24 cellular contexts compared by ENCODE assay signal in genomic region chr12:6435941-6436715, GRCh38.
DNase-seq lines count a peak whose midpoint lies in the region; ATAC-seq and FAIRE-seq lines count a peak whose summit lies in the region.
"Had no signal": no experiment of that assay in that cellular context is flagged by ENCODE, and none has a peak within 500 bp of the region (broad histone marks: within the 10 kb centered on the region; RNA-seq: fewer than 3 reads in every experiment).

No MANE protein-coding gene starts in this region.

- H3K27me3 Mint-ChIP-seq in activated naive CD8-positive, alpha-beta T cell treated with anti-CD3 and anti-CD28 coated beads, Interleukin-2, amount 50 U/mL, for 24 hours: no peaks in the 10 kb centered on the region
- H3K27me3 Mint-ChIP-seq in stimulated activated memory B cell treated with anti-CD40 and anti-IgM and Interleukin-4, amounts not matched to agents 10 μg/mL and 1 μg/mL and 100 μg/mL, for 72 hours: no peaks in the 10 kb centered on the region
- H3K27me3 Mint-ChIP-seq: T-helper 17 cell had no signal

- H3K4me3 Mint-ChIP-seq in activated naive CD8-positive, alpha-beta T cell treated with anti-CD3 and anti-CD28 coated beads, Interleukin-2, amount 50 U/mL, for 24 hours: no peak overlapping the region
- no peak overlapping the region for H3K4me3 Mint-ChIP-seq in stimulated activated memory B cell treated with anti-CD40 and anti-IgM and Interleukin-4, amounts not matched to agents 10 μg/mL and 1 μg/mL and 100 μg/mL, for 72 hours
- H3K4me3 Mint-ChIP-seq: T-helper 17 cell had no signal

- no peak for ATAC-seq in activated naive CD8-positive, alpha-beta T cell treated with anti-CD3 and anti-CD28 coated beads, Interleukin-2, amount 50 U/mL, for 24 hours
- ATAC-seq in stimulated activated memory B cell treated with anti-CD40 and anti-IgM and Interleukin-4, amounts not matched to agents 10 μg/mL and 1 μg/mL and 100 μg/mL, for 72 hours: no peak
- ATAC-seq: body of pancreas, foreskin keratinocyte, HepG2, T-helper 17 cell had no signal

- no peaks in the 10 kb centered on the region for H3K9me3 Mint-ChIP-seq in activated naive CD8-positive, alpha-beta T cell treated with anti-CD3 and anti-CD28 coated beads, Interleukin-2, amount 50 U/mL, for 24 hours
- no peaks in the 10 kb centered on the region for H3K9me3 Mint-ChIP-seq in stimulated activated memory B cell treated with anti-CD40 and anti-IgM and Interleukin-4, amounts not matched to agents 10 μg/mL and 1 μg/mL and 100 μg/mL, for 72 hours

- peaks cover 10% of the 10 kb centered on the region for H3K36me3 Mint-ChIP-seq in activated naive CD8-positive, alpha-beta T cell treated with anti-CD3 and anti-CD28 coated beads, Interleukin-2, amount 50 U/mL, for 24 hours (ENCODE audit: low read depth)
- H3K36me3 Mint-ChIP-seq in stimulated activated memory B cell treated with anti-CD40 and anti-IgM and Interleukin-4, amounts not matched to agents 10 μg/mL and 1 μg/mL and 100 μg/mL, for 72 hours: no peaks in the 10 kb centered on the region

- peaks cover 82% of the 10 kb centered on the region for H3K4me1 Mint-ChIP-seq in activated naive CD8-positive, alpha-beta T cell treated with anti-CD3 and anti-CD28 coated beads, Interleukin-2, amount 50 U/mL, for 24 hours
- H3K4me1 Mint-ChIP-seq in stimulated activated memory B cell treated with anti-CD40 and anti-IgM and Interleukin-4, amounts not matched to agents 10 μg/mL and 1 μg/mL and 100 μg/mL, for 72 hours: peaks cover 40% of the 10 kb centered on the region

- DNase-seq in activated effector memory CD4-positive, alpha-beta T cell treated with anti-CD3 and anti-CD28 coated beads, Interleukin-2, amount 50 U/mL, for 16 hours: peak; percentile 28
- no peak for DNase-seq in activated effector memory CD4-positive, alpha-beta T cell treated with Interleukin-2 at 50 U/mL for 16 hours
- DNase-seq in HTR-8/SVneo (ENCODE audit: insufficient read length, low spot score) (no peak), NCI-H2107 treated with DMSO at 0.1 percent for 48 hours (lab: John Stamatoyannopoulos, UW; ENCODE audit: unreplicated experiment) (no peak), T1000 (lab: John Stamatoyannopoulos, UW) (no peak)
- DNase-seq in activated naive CD8-positive, alpha-beta T cell treated with anti-CD3 and anti-CD28 coated beads, Interleukin-2, amount 50 U/mL, for 24 hours: no peak
- DNase-seq: activated CD4-positive, CD25-positive, alpha-beta regulatory T cell treated with anti-CD3 and anti-CD28 coated beads, Interleukin-2, amount 50 U/mL, for 72 hours; C1 segment of cervical spinal cord; dermis blood vessel endothelial cell; foreskin keratinocyte; islet precursor cell; left ventricle myocardium inferior; mesendoderm; NCI-H1417 treated with DMSO at 0.1 percent for 48 hours; NCI-H2029 treated with DMSO at 0.1 percent for 48 hours; NCI-H526; SK-N-SH; stimulated activated CD4-positive, alpha-beta T cell treated with anti-CD3 and anti-CD28 coated beads, Interleukin-1b, Interleukin-23, amount 100 ng/mL, for 48 hours; T-helper 17 cell; thyroid gland had no signal

- peak; percentile 51 for FAIRE-seq in HTR-8/SVneo (lab: Jason Lieb, UNC)
- FAIRE-seq: endometrium, HepG2 had no signal

- H3K27ac Mint-ChIP-seq in activated naive CD8-positive, alpha-beta T cell treated with anti-CD3 and anti-CD28 coated beads, Interleukin-2, amount 50 U/mL, for 24 hours: peak overlapping the region; percentile 80
- peak overlapping the region; percentile 33 for H3K27ac Mint-ChIP-seq in stimulated activated memory B cell treated with anti-CD40 and anti-IgM and Interleukin-4, amounts not matched to agents 10 μg/mL and 1 μg/mL and 100 μg/mL, for 72 hours
- H3K27ac Mint-ChIP-seq: T-helper 17 cell had no signal
